10 cellular contexts compared by ENCODE assay signal in the genomic region with DNA sequence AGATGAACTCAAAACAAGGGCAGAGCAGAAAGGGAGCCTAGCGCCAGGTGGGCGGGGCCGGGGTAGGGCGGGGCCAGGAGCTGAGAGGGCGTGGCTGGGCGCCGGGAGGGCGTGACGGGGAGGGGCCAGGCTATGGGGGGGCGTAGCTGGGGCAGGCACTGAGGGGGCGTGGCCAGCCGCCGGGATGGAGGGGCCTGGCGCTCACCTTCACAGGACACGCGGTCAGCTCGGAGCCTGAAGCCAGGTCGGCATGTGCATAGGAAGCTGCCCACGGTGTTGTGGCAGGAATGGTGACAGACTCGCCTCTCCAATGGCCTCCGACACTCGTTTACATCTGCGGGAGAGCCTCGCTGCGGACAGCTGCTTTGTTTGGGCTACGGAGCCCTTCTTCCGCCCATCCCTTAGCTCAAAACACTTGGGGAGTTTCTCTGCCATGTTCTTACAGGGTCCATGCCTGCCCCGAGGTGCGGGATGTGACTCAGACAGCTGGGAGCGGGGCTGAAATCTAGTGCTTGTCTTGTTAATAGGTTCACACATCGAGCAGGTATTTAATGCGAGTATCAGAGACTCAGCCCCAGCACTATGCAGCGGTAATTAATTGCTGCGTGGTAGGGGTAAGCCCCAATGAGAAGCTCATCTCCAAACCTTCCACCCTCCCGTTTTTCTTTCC. TPM values are rescaled to one million over a fixed set of nuclear protein-coding genes. Genes with fewer than 3 reads are reported as not detected.
DNase-seq lines count a peak whose midpoint lies in the region; ATAC-seq and TF ChIP-seq lines count a peak whose summit lies in the region.
"Had no signal": no experiment of that assay in that cellular context is flagged by ENCODE, and none has a peak within 500 bp of the region (broad histone marks: within the 10 kb centered on the region; RNA-seq: fewer than 3 reads in every experiment).

No MANE protein-coding gene starts in this region.

- TF ChIP-seq CTCF in cardiac fibroblast (IDR thresholded peaks at IDR 0.05; ENCODE audit: low read depth, low read length) (no peak), natural killer cell (IDR thresholded peaks at IDR 0.05) (no peak)

- peak overlapping the region in 1 of 2 donors; percentile 11 for H3K4me3 ChIP-seq in cardiac fibroblast (replicated peaks in 1 of 2; ENCODE audit: low read depth in 2 of 2, low read length in 2 of 2)

- DNase-seq in EL (peak; percentile 25), NCI-H748 (lab: John Stamatoyannopoulos, UW; ENCODE audit: unreplicated experiment) (peak; percentile 67), cardiac fibroblast (ENCODE audit: low read depth in 2 of 2) (peak; percentile 41 to 57), natural killer cell (no peak), superior temporal gyrus (ENCODE audit: extremely low spot score) (no peak)

- no peaks in the 10 kb centered on the region for H3K9me3 Mint-ChIP-seq in natural killer cell
- H3K9me3 Mint-ChIP-seq: activated naive CD4-positive, alpha-beta T cell treated with anti-CD3 and anti-CD28 coated beads, Interleukin-2, amount 50 U/mL, for 24 hours had no signal

- no peaks in the 10 kb centered on the region for H3K36me3 Mint-ChIP-seq in natural killer cell

- no peak overlapping the region for H3K27ac Mint-ChIP-seq in natural killer cell
- H3K27ac Mint-ChIP-seq: activated naive CD4-positive, alpha-beta T cell treated with anti-CD3 and anti-CD28 coated beads, Interleukin-2, amount 50 U/mL, for 24 hours had no signal

- no peaks in the 10 kb centered on the region for H3K27me3 Mint-ChIP-seq in natural killer cell (ENCODE audit: low read depth in 2 of 2)
- H3K27me3 Mint-ChIP-seq: activated naive CD4-positive, alpha-beta T cell treated with anti-CD3 and anti-CD28 coated beads, Interleukin-2, amount 50 U/mL, for 24 hours had no signal

- ATAC-seq in natural killer cell: peak in 2 of 3 donors; percentile 60 to 69
- ATAC-seq in GM21528 (IDR thresholded peaks at IDR 0.05; ENCODE audit: low FRiP score, unreplicated experiment): no peak
- no peak for ATAC-seq in HG03342 (IDR thresholded peaks at IDR 0.05; ENCODE audit: unreplicated experiment)
- ATAC-seq in GM18907 (IDR thresholded peaks at IDR 0.05; ENCODE audit: unreplicated experiment): no peak

- H3K4me3 Mint-ChIP-seq in natural killer cell: no peak overlapping the region
- H3K4me3 Mint-ChIP-seq: activated naive CD4-positive, alpha-beta T cell treated with anti-CD3 and anti-CD28 coated beads, Interleukin-2, amount 50 U/mL, for 24 hours had no signal

- intact Hi-C loops in natural killer cell (cut with micrococcal nuclease): no loop called here

- H3K4me1 Mint-ChIP-seq in natural killer cell: no peaks in the 10 kb centered on the region
- H3K4me1 Mint-ChIP-seq: activated naive CD4-positive, alpha-beta T cell treated with anti-CD3 and anti-CD28 coated beads, Interleukin-2, amount 50 U/mL, for 24 hours had no signal

RNA-seq across cellular contexts. Expression of a gene that starts 13.4 kb away (rescaled TPM):
- under 1 TPM; 0.61 to 0.95 (median 0.82) TPM for total RNA-seq in natural killer cell

RNA-seq across cellular contexts. Expression of a gene that starts 40.7 kb away (rescaled TPM):
- not detected for total RNA-seq in natural killer cell
- total RNA-seq: renal cortical epithelial cell had no signal

RNA-seq across cellular contexts. Expression of a gene that starts 51.2 kb away (rescaled TPM):
- total RNA-seq in natural killer cell: 100 to 1,000 TPM; 170 to 233 (median 229) TPM

RNA-seq across cellular contexts. Expression of a gene that starts 51.3 kb away (rescaled TPM):
- 10 to 100 TPM; 32.9 to 54.8 (median 38.6) TPM for total RNA-seq in natural killer cell

RNA-seq across cellular contexts. Expression of a gene that starts 59.6 kb away (rescaled TPM):
- not detected for total RNA-seq in natural killer cell
- total RNA-seq: renal cortical epithelial cell had no signal

Comparison
In these comparisons a context has a peak if more than half of its experiments do, and no peak if none do; other contexts are left out.
1. DNase-seq: peak in EL (single experiment), NCI-H748 (single experiment) and cardiac fibroblast (2 of 2); none in natural killer cell (single experiment) and superior temporal gyrus (single experiment).
2. ATAC-seq: peak in natural killer cell (2 of 3); none in GM21528 (single experiment), HG03342 (single experiment) and GM18907 (single experiment).